In genomic region chr3:8981700-8982099, GRCh38 we compare ENCODE assay signal across 25 cellular contexts.
"Had no signal": no experiment of that assay in that cellular context is flagged by ENCODE, and none has a peak within 500 bp of the region (broad histone marks: within the 10 kb centered on the region; RNA-seq: fewer than 3 reads in every experiment).

No MANE protein-coding gene starts in this region.

- H3K27me3 ChIP-seq: body of pancreas, hepatocyte, vagina had no signal

- H3K27ac ChIP-seq: body of pancreas, suprapubic skin, transverse colon, vagina had no signal

- H3K4me1 Mint-ChIP-seq: activated B cell treated with CpG ODN at 0.5 μM for 24 hours; activated CD4-positive, alpha-beta T cell treated with anti-CD3 and anti-CD28 coated beads for 36 hours; activated naive CD8-positive, alpha-beta T cell treated with anti-CD3 and anti-CD28 coated beads, Interleukin-2, amount 10 ng/mL, durations not matched to agents 7 days and 5 days; immature natural killer cell; memory B cell; stimulated activated naive CD8-positive, alpha-beta T cell treated with anti-CD3 and anti-CD28 coated beads, Interleukin-15, amount 100 ng/mL, for 72 hours; T-helper 17 cell had no signal

- H3K4me3 ChIP-seq: body of pancreas, hepatocyte, suprapubic skin, transverse colon, vagina had no signal

- H3K27ac Mint-ChIP-seq: activated B cell treated with CpG ODN at 0.5 μM for 24 hours; activated CD4-positive, alpha-beta T cell treated with anti-CD3 and anti-CD28 coated beads for 36 hours; activated naive CD4-positive, alpha-beta T cell treated with anti-CD3 and anti-CD28 coated beads for 36 hours; activated naive CD8-positive, alpha-beta T cell treated with anti-CD3 and anti-CD28 coated beads, Interleukin-2, amount 10 ng/mL, durations not matched to agents 7 days and 5 days; immature natural killer cell; memory B cell; T-helper 17 cell had no signal

- H3K9me3 Mint-ChIP-seq: activated naive CD8-positive, alpha-beta T cell treated with anti-CD3 and anti-CD28 coated beads, Interleukin-2, amount 10 ng/mL, durations not matched to agents 7 days and 5 days; nephron had no signal

- H3K4me1 ChIP-seq: body of pancreas, suprapubic skin, vagina had no signal

- DNase-seq: activated B cell treated with CpG ODN at 0.5 μM for 24 hours; activated CD4-positive, alpha-beta T cell treated with anti-CD3 and anti-CD28 coated beads for 36 hours; activated CD4-positive, alpha-beta T cell treated with anti-CD3 and anti-CD28 coated beads, Interleukin-2, amount 50 U/mL, for 4 hours; activated effector memory CD4-positive, alpha-beta T cell treated with Interleukin-2 at 50 U/mL for 16 hours; activated naive CD4-positive, alpha-beta T cell treated with anti-CD3 and anti-CD28 coated beads for 36 hours; activated naive CD8-positive, alpha-beta T cell treated with anti-CD3 and anti-CD28 coated beads, Interleukin-2, amount 10 ng/mL, durations not matched to agents 7 days and 5 days; activated T-cell treated with anti-CD3 and anti-CD28 coated beads, Interleukin-2, amount 50 U/mL, for 72 hours; body of pancreas; dermis blood vessel endothelial cell; effector CD8-positive, alpha-beta T cell; erythroblast; foreskin melanocyte; immature natural killer cell; kidney glomerular epithelial cell; posterior cingulate gyrus; stimulated activated CD4-positive, alpha-beta T cell treated with anti-CD3 and anti-CD28 coated beads, Interleukin-12 subunit alpha, Interleukin-12 subunit beta, amount 100 ng/mL, for 4 hours; stimulated activated CD4-positive, alpha-beta T cell treated with anti-CD3 and anti-CD28 coated beads, Interleukin-4, amount 100 ng/mL, for 4 hours; stimulated activated naive CD8-positive, alpha-beta T cell treated with anti-CD3 and anti-CD28 coated beads, Interleukin-15, amount 100 ng/mL, for 72 hours; T-helper 17 cell; transverse colon had no signal

- H3K36me3 Mint-ChIP-seq: activated naive CD8-positive, alpha-beta T cell treated with anti-CD3 and anti-CD28 coated beads, Interleukin-2, amount 10 ng/mL, durations not matched to agents 7 days and 5 days; immature natural killer cell had no signal

- H3K9me3 ChIP-seq: transverse colon, vagina had no signal

- H3K36me3 ChIP-seq: transverse colon, vagina had no signal

- ATAC-seq: activated CD4-positive, alpha-beta T cell treated with anti-CD3 and anti-CD28 coated beads for 36 hours; activated T-cell treated with anti-CD3 and anti-CD28 coated beads, Interleukin-2, amount 50 U/mL, for 72 hours; body of pancreas; stimulated activated naive CD8-positive, alpha-beta T cell treated with anti-CD3 and anti-CD28 coated beads, Interleukin-15, amount 100 ng/mL, for 72 hours; T-helper 17 cell had no signal

- H3K4me3 Mint-ChIP-seq: activated B cell treated with CpG ODN at 0.5 μM for 24 hours; activated CD4-positive, alpha-beta T cell treated with anti-CD3 and anti-CD28 coated beads for 36 hours; activated naive CD4-positive, alpha-beta T cell treated with anti-CD3 and anti-CD28 coated beads for 36 hours; activated naive CD8-positive, alpha-beta T cell treated with anti-CD3 and anti-CD28 coated beads, Interleukin-2, amount 10 ng/mL, durations not matched to agents 7 days and 5 days; activated T-cell treated with anti-CD3 and anti-CD28 coated beads, Interleukin-2, amount 50 U/mL, for 72 hours; immature natural killer cell; memory B cell; nephron; stimulated activated naive CD8-positive, alpha-beta T cell treated with anti-CD3 and anti-CD28 coated beads, Interleukin-15, amount 100 ng/mL, for 72 hours; T-helper 17 cell had no signal
